In the genomic region with DNA sequence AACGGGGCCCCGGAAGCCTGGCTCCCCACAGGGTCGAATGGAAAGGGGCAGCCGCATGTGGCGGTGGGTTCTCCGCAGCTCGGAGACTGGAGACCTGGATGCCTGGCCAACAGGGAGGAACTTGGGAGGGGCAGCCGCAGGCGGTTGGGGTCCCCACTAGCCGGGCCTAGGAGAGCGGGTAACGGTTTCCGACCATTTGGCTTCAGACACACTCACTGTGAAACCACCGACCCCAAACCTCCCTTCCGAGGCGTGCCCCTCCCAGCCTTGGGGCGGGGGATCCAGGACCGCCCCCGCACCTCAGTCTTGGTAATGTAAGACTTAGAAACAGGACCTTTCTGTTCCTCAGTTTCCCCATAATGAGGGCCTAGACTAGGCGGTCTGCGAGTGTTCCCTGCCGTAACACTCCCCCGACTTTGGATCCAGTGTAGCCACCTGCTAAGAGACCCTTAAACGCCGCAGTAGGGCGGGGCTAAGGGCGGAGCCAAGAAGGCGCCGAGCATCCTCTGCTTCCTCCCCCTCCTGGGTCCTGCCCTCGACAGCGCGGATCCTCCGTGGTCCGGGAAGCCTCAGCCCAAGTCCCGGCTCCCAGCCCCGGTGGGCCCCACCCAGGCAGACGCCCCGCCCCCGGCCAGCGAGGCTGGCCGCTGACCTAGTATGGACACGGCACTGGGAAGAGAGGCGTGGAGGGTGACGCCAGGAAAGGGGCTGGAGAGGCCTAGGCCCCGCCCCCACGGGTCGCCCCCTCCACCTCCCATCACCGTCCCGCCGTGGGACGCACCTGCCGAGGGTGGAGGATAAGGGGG, we compare ENCODE assay signal across 8 cellular contexts. TPM values are rescaled to one million over a fixed set of nuclear protein-coding genes. Genes with fewer than 3 reads are reported as not detected.
DNase-seq lines count a peak whose midpoint lies in the region; ATAC-seq and TF ChIP-seq lines count a peak whose summit lies in the region.

No MANE protein-coding gene starts in this region.

- H2BK120ac ChIP-seq in IMR-90 (ENCODE audit: low read depth, low read length) (0 out of 2 replicates have a peak overlapping the region, but pooled peaks have one; percentile 13), mesenchymal stem cell (ENCODE audit: low read depth, low read length) (no peak overlapping the region)

- H3K27ac Mint-ChIP-seq in CD4-positive, alpha-beta T cell: peak overlapping the region; percentile 99
- no peak overlapping the region for H3K27ac Mint-ChIP-seq in Calu3 (ENCODE audit: unreplicated experiment)

- H2BK15ac ChIP-seq in IMR-90 (ENCODE audit: low read depth, low read length) (peak overlapping the region; percentile 28; the same call in 1 of the 3 replicates), mesenchymal stem cell (ENCODE audit: low read depth, poor library complexity, severe bottlenecking) (peak overlapping the region; percentile 93)

- H3K79me1 ChIP-seq in IMR-90 (ENCODE audit: low read depth in 1 of 2, low read length in 2 of 2): no peaks in the 10 kb centered on the region
- H3K79me1 ChIP-seq in mesenchymal stem cell (replicated peaks; ENCODE audit: low read length, poor library complexity, severe bottlenecking): no peaks in the 10 kb centered on the region

- dilution Hi-C loops in IMR-90 (cut with HindIII; ENCODE audit: low sequenced_read_pairs, unreplicated experiment): no loop called here

- H3K4me3 Mint-ChIP-seq in CD4-positive, alpha-beta T cell: peak overlapping the region; percentile 98
- H3K4me3 Mint-ChIP-seq in Calu3 (ENCODE audit: low read depth, unreplicated experiment): no peak overlapping the region

- H4K8ac ChIP-seq in IMR-90 (ENCODE audit: low read depth in 2 of 2, low read length in 2 of 2) (peak overlapping the region; percentile 27 to 40; a peak in 3 of 4 replicates), mesenchymal stem cell (ENCODE audit: low read length) (peak overlapping the region; percentile 53)

- H3K4me1 ChIP-seq in IMR-90 (ENCODE audit: control insufficient read depth, insufficient read depth, low read length): peaks cover 14% of the 10 kb centered on the region
- peaks cover 43% of the 10 kb centered on the region for H3K4me1 ChIP-seq in mesenchymal stem cell (ENCODE audit: control insufficient read depth, insufficient read depth, low read depth, low read length)

- H3K4me1 Mint-ChIP-seq in CD4-positive, alpha-beta T cell (ENCODE audit: low read depth): peaks cover 33% of the 10 kb centered on the region
- H3K4me1 Mint-ChIP-seq in Calu3 (ENCODE audit: low read depth, unreplicated experiment): peaks cover 10% of the 10 kb centered on the region

- H3K9ac ChIP-seq in IMR-90 (ENCODE audit: low read depth, low read length): no peak overlapping the region
- no peak overlapping the region for H3K9ac ChIP-seq in mesenchymal stem cell (ENCODE audit: low read length)

- peak overlapping the region; percentile 86 for H2AFZ ChIP-seq in IMR-90 (replicated peaks; ENCODE audit: low read length, poor library complexity)
- no peak overlapping the region for H2AFZ ChIP-seq in mesenchymal stem cell (ENCODE audit: low read depth, low read length)

- TF ChIP-seq CTCF in CD4-positive, alpha-beta T cell (IDR thresholded peaks at IDR 0.05): no peak
- TF ChIP-seq CTCF in IMR-90 (conservative IDR thresholded peaks at IDR 0.05; ENCODE audit: low read depth, low read length) (no peak), Calu3 (IDR thresholded peaks at IDR 0.05; ENCODE audit: unreplicated experiment) (no peak)

- no peak for TF ChIP-seq RAD21 in IMR-90 (IDR thresholded peaks at IDR 0.05; ENCODE audit: low read length)

- H3K9me3 ChIP-seq in CD4-positive, alpha-beta T cell (ENCODE audit: control insufficient read depth, low read length): no peaks in the 10 kb centered on the region
- no peaks in the 10 kb centered on the region for H3K9me3 ChIP-seq in IMR-90 (ENCODE audit: control insufficient read depth, insufficient read depth, low read length)
- no peaks in the 10 kb centered on the region for H3K9me3 ChIP-seq in mesenchymal stem cell (ENCODE audit: control insufficient read depth, low read length)

- peaks cover 45% of the 10 kb centered on the region for H3K36me3 Mint-ChIP-seq in CD4-positive, alpha-beta T cell (ENCODE audit: low read depth)
- H3K36me3 Mint-ChIP-seq in Calu3 (ENCODE audit: insufficient read depth, unreplicated experiment): peaks cover 11% of the 10 kb centered on the region

- H2AK9ac ChIP-seq in IMR-90 (replicated peaks; ENCODE audit: low read depth, low read length, poor library complexity): peak overlapping the region; percentile 90

- no peak overlapping the region for H4K5ac ChIP-seq in IMR-90 (ENCODE audit: low read depth, low read length)

- H3K14ac ChIP-seq in IMR-90 (replicated peaks; ENCODE audit: low read depth, low read length): 0 out of 2 replicates have a peak overlapping the region, but pooled peaks have one; percentile 41
- H3K14ac ChIP-seq in mesenchymal stem cell (ENCODE audit: low read length in 2 of 2): peak overlapping the region in 1 of 2 experiments; percentile 36

- peak overlapping the region; percentile 52 for H3K4ac ChIP-seq in IMR-90 (ENCODE audit: low read depth, low read length)
- H3K4ac ChIP-seq in mesenchymal stem cell (ENCODE audit: low read depth in 1 of 2, low read length in 2 of 2): no peak overlapping the region

- peak; percentile 62 to 79 (median 73) for DNase-seq in CD4-positive, alpha-beta T cell
- peak; percentile 22 for DNase-seq in IMR-90
- DNase-seq in activated CD4-positive, alpha-beta T cell treated with anti-CD3 and anti-CD28 coated beads for 4 hours: peak; percentile 70 to 71
- DNase-seq in dermis microvascular lymphatic vessel endothelial cell (ENCODE audit: low read depth in 2 of 2): peak; percentile 59 to 68
- DNase-seq in mesenchymal stem cell: peak; percentile 61
- DNase-seq in stimulated activated CD8-positive, alpha-beta memory T cell treated with anti-CD3 and anti-CD28 coated beads, Interleukin-4, amount 100 ng/mL, for 24 hours (ENCODE audit: low read depth): peak; percentile 57
- no peak for DNase-seq in Calu3

- peak overlapping the region; percentile 3; the same call in 1 of the 2 replicates for H3K4me3 ChIP-seq in IMR-90 (ENCODE audit: insufficient read depth, low read depth, low read length)
- H3K4me3 ChIP-seq in mesenchymal stem cell (ENCODE audit: insufficient read depth in 1 of 2, low read depth in 1 of 2, low read length in 2 of 2): peak overlapping the region in 1 of 2 experiments; percentile 37

- H3K56ac ChIP-seq in IMR-90 (ENCODE audit: extremely low read depth, insufficient read depth, low read length): no peak overlapping the region

- in situ Hi-C loops in IMR-90 (cut with MboI; ENCODE audit: low sequenced_read_pairs): no loop called here

- intact Hi-C loops in CD4-positive, alpha-beta T cell (cut with DNase I, micrococcal nuclease): loop anchor here in 1 of 2 experiments (1.0 kb wide), 1 partner anchor 19 kb away; no protein-coding TSS in a partner anchor
- intact Hi-C loops in IMR-90 (cut with micrococcal nuclease) (no loop called here), Calu3 (cut with micrococcal nuclease; ENCODE audit: unreplicated experiment) (no loop called here)

- H2AK5ac ChIP-seq in IMR-90 (ENCODE audit: low read depth, low read length): peak overlapping the region; percentile 82; the same call in 1 of the 2 replicates
- no peak overlapping the region for H2AK5ac ChIP-seq in mesenchymal stem cell (ENCODE audit: low read length, severe bottlenecking)

- H3K36me3 ChIP-seq in IMR-90 (ENCODE audit: control insufficient read depth, insufficient read depth, low read length): no peaks in the 10 kb centered on the region
- H3K36me3 ChIP-seq in mesenchymal stem cell (ENCODE audit: control insufficient read depth in 1 of 2, insufficient read depth in 2 of 2, low read depth in 1 of 2, low read length in 2 of 2): peaks cover 0 to 3% of the 10 kb centered on the region in 2 experiments

- no peak overlapping the region; the same call in 1 of the 2 replicates for H4K91ac ChIP-seq in IMR-90 (ENCODE audit: insufficient read depth, low read depth, low read length)
- no peak overlapping the region for H4K91ac ChIP-seq in mesenchymal stem cell (ENCODE audit: low read length)

- peak overlapping the region; percentile 78 for H3K23ac ChIP-seq in IMR-90 (ENCODE audit: low read depth, low read length)
- peak overlapping the region in 1 of 2 experiments; percentile 48 for H3K23ac ChIP-seq in mesenchymal stem cell (ENCODE audit: low read length in 2 of 2)

- H3K27me3 Mint-ChIP-seq in CD4-positive, alpha-beta T cell: no peaks in the 10 kb centered on the region
- peaks cover 66% of the 10 kb centered on the region for H3K27me3 Mint-ChIP-seq in Calu3 (ENCODE audit: unreplicated experiment)

- peak; percentile 32 for ATAC-seq in CD4-positive, alpha-beta T cell (ENCODE audit: poor library complexity)
- ATAC-seq in IMR-90 (ENCODE audit: low read depth): peak; percentile 52
- ATAC-seq in HG03342 (IDR thresholded peaks at IDR 0.05; ENCODE audit: unreplicated experiment): no peak

- H3K4me2 ChIP-seq in IMR-90 (ENCODE audit: low read depth, low read length): peak overlapping the region; percentile 80
- H3K4me2 ChIP-seq in mesenchymal stem cell (ENCODE audit: low read length, poor library complexity, severe bottlenecking): peak overlapping the region; percentile 77

- no peaks in the 10 kb centered on the region for H3K9me3 Mint-ChIP-seq in CD4-positive, alpha-beta T cell
- H3K9me3 Mint-ChIP-seq in Calu3 (ENCODE audit: low read depth, unreplicated experiment): no peaks in the 10 kb centered on the region

- no peaks in the 10 kb centered on the region for H3K27me3 ChIP-seq in CD4-positive, alpha-beta T cell (ENCODE audit: control insufficient read depth, insufficient read depth, low read length)
- peaks cover 47% of the 10 kb centered on the region for H3K27me3 ChIP-seq in IMR-90 (ENCODE audit: control insufficient read depth, insufficient read depth, low read length)
- H3K27me3 ChIP-seq in mesenchymal stem cell (ENCODE audit: control insufficient read depth in 1 of 2, insufficient read depth in 1 of 2, low read length in 2 of 2): peaks cover 49 to 50% of the 10 kb centered on the region in 2 experiments

- POLR2A ChIA-PET in CD4-positive, alpha-beta T cell (lab: Charles Lee): interaction anchor here (0.8 to 18.7 kb wide), 35 partner anchors 10 to 1904 kb away, joined by 3 to 634 read pairs (median 10); partner anchors contain the start of genes CAPN1, CD248, CDC42BPG and FAU
- POLR2A ChIA-PET in IMR-90 (lab: Charles Lee; ENCODE audit: unreplicated experiment): no interaction called here

- CTCF ChIA-PET in CD4-positive, alpha-beta T cell (lab: Charles Lee): interaction anchor here (3.6 to 3.9 kb wide), 2 partner anchors 16 to 30 kb away, joined by 28 to 45 read pairs; partner anchors contain the start of gene PYGM
- CTCF ChIA-PET in IMR-90 (lab: Yijun Ruan, JAX) (no interaction called here), Calu3 (lab: Charles Lee) (no interaction called here)

- H2BK20ac ChIP-seq in IMR-90 (ENCODE audit: low read depth, low read length): no peak overlapping the region

- peaks cover 3% of the 10 kb centered on the region; the same call in 1 of the 2 replicates for H4K20me1 ChIP-seq in IMR-90 (ENCODE audit: insufficient read depth, low read length)

- H3K9me1 ChIP-seq in IMR-90 (ENCODE audit: insufficient read depth, low read length): peaks cover 7% of the 10 kb centered on the region

- H2BK12ac ChIP-seq in mesenchymal stem cell (ENCODE audit: low read length in 2 of 2): peak overlapping the region in 1 of 2 experiments; percentile 33

- H3K27ac ChIP-seq in CD4-positive, alpha-beta T cell (ENCODE audit: low read depth, low read length): peak overlapping the region; percentile 99
- H3K27ac ChIP-seq in IMR-90 (ENCODE audit: insufficient read depth, low read length) (no peak overlapping the region), mesenchymal stem cell (ENCODE audit: low read length, poor library complexity, severe bottlenecking) (no peak overlapping the region)

- no peak overlapping the region for H2BK5ac ChIP-seq in IMR-90 (ENCODE audit: low read depth, low read length, poor library complexity, severe bottlenecking)
- H2BK5ac ChIP-seq in mesenchymal stem cell (ENCODE audit: low read depth, low read length, poor library complexity, severe bottlenecking): no peak overlapping the region

- no peak for TF ChIP-seq POLR2A in IMR-90 (IDR thresholded peaks at IDR 0.05; ENCODE audit: low read depth, low read length)

- WGBS in IMR-90 (ENCODE audit: extremely low coverage in 2 of 2, insufficient read length in 1 of 2), 2 experiments: 20% methylated on average over 6 of the region's 52 CpGs; no CpG with 5 or more reads in 1 of the 2 experiments
- WGBS in mesenchymal stem cell: 3% methylated on average over 40 of the region's 52 CpGs

- H3K18ac ChIP-seq in IMR-90 (ENCODE audit: low read depth, low read length) (no peak overlapping the region), mesenchymal stem cell (ENCODE audit: low read depth in 1 of 2, low read length in 2 of 2) (peak overlapping the region in 1 of 2 experiments; percentile 28)

- BruUV-seq in IMR-90 (replicated peaks; lab: Mats Ljungman, UMichigan) (no TSS peak), Calu3 (replicated peaks; lab: Mats Ljungman, UMichigan) (no TSS peak)

RNA-seq across cellular contexts. Expression of gene RASGRP2, which starts 1.8 kb away (rescaled TPM):
- 100 to 1,000 TPM; 668 to 672 TPM for total RNA-seq in CD4-positive, alpha-beta T cell
- total RNA-seq in IMR-90 (2012; rRNA removed) (not detected in 2 replicates), dermis microvascular lymphatic vessel endothelial cell (1.8 and 2.7 TPM in 2 replicates), Calu3 (2022) (not detected in 2 replicates)
- 0.82 and 1.2 TPM in 2 replicates for polyA plus RNA-seq in IMR-90 (2012; rRNA removed)
- polyA plus RNA-seq in IMR-90 (2012; cell fraction: cytosol; rRNA removed): 0.93 TPM in 1 of 2 replicates, not detected in the other
- 1.2 and 1.9 TPM in 2 replicates for polyA plus RNA-seq in IMR-90 (2012; cell fraction: nucleus; rRNA removed; ENCODE audit: low replicate concordance)
- polyA plus RNA-seq in mesenchymal stem cell (2013, experiment 1 of 2): 0.70 TPM
- polyA plus RNA-seq in mesenchymal stem cell (2013, experiment 2 of 2): 1.0 TPM

RNA-seq across cellular contexts. Expression of gene PYGM, which starts 14.0 kb away (rescaled TPM):
- total RNA-seq in CD4-positive, alpha-beta T cell: 1 to 10 TPM; 5.0 to 6.0 TPM
- total RNA-seq in IMR-90 (2012; rRNA removed): under 0.01 and 0.18 TPM in 2 replicates
- polyA plus RNA-seq in IMR-90 (2012; rRNA removed): 0.21 and 0.46 TPM in 2 replicates
- 0.08 and 0.31 TPM in 2 replicates for polyA plus RNA-seq in IMR-90 (2012; cell fraction: cytosol; rRNA removed)
- 0.58 and 0.64 TPM in 2 replicates for polyA plus RNA-seq in IMR-90 (2012; cell fraction: nucleus; rRNA removed; ENCODE audit: low replicate concordance)
- total RNA-seq in dermis microvascular lymphatic vessel endothelial cell: 0.13 TPM in 2 replicates
- 0.18 TPM for polyA plus RNA-seq in mesenchymal stem cell (2013, experiment 1 of 2)
- 0.21 TPM for polyA plus RNA-seq in mesenchymal stem cell (2013, experiment 2 of 2)
- 1.4 and 1.8 TPM in 2 replicates for total RNA-seq in Calu3 (2022)

RNA-seq across cellular contexts. Expression of gene NRXN2, which starts 22.7 kb away (rescaled TPM):
- under 1 TPM; 0.05 to 0.31 TPM for total RNA-seq in CD4-positive, alpha-beta T cell
- total RNA-seq in IMR-90 (2012; rRNA removed) (0.18 and 0.28 TPM in 2 replicates), dermis microvascular lymphatic vessel endothelial cell (not detected in 2 replicates), Calu3 (2022) (not detected in 2 replicates)
- polyA plus RNA-seq in IMR-90 (2012; rRNA removed): 0.13 and 0.22 TPM in 2 replicates
- polyA plus RNA-seq in IMR-90 (2012; cell fraction: cytosol; rRNA removed): 0.17 and 0.21 TPM in 2 replicates
- 0.39 and 0.55 TPM in 2 replicates for polyA plus RNA-seq in IMR-90 (2012; cell fraction: nucleus; rRNA removed; ENCODE audit: low replicate concordance)
- polyA plus RNA-seq in mesenchymal stem cell (2013, experiment 1 of 2): 0.06 TPM
- 0.15 TPM for polyA plus RNA-seq in mesenchymal stem cell (2013, experiment 2 of 2)

RNA-seq across cellular contexts. Expression of gene SF1, which starts 32.6 kb away (rescaled TPM):
- 1,000 to 10,000 TPM; 1,632 to 1,657 TPM for total RNA-seq in CD4-positive, alpha-beta T cell
- total RNA-seq in IMR-90 (2012; rRNA removed): 56.8 and 76.1 TPM in 2 replicates
- 75.0 and 88.0 TPM in 2 replicates for polyA plus RNA-seq in IMR-90 (2012; rRNA removed)
- polyA plus RNA-seq in IMR-90 (2012; cell fraction: cytosol; rRNA removed): 103 and 112 TPM in 2 replicates
- polyA plus RNA-seq in IMR-90 (2012; cell fraction: nucleus; rRNA removed; ENCODE audit: low replicate concordance): 263 and 388 TPM in 2 replicates
- total RNA-seq in dermis microvascular lymphatic vessel endothelial cell: 44.4 and 76.6 TPM in 2 replicates
- 124 TPM for polyA plus RNA-seq in mesenchymal stem cell (2013, experiment 1 of 2)
- polyA plus RNA-seq in mesenchymal stem cell (2013, experiment 2 of 2): 118 TPM
- 312 and 319 TPM in 2 replicates for total RNA-seq in Calu3 (2022)

RNA-seq across cellular contexts. Expression of gene MAP4K2, which starts 57.3 kb away (rescaled TPM):
- 10 to 100 TPM; 71.9 to 74.1 TPM for total RNA-seq in CD4-positive, alpha-beta T cell
- total RNA-seq in IMR-90 (2012; rRNA removed) (9.2 and 11.7 TPM in 2 replicates), dermis microvascular lymphatic vessel endothelial cell (34.4 and 50.7 TPM in 2 replicates), Calu3 (2022) (17.0 and 17.4 TPM in 2 replicates)
- 16.6 and 22.2 TPM in 2 replicates for polyA plus RNA-seq in IMR-90 (2012; rRNA removed)
- polyA plus RNA-seq in IMR-90 (2012; cell fraction: cytosol; rRNA removed): 18.8 and 24.1 TPM in 2 replicates
- 41.7 and 95.5 TPM in 2 replicates for polyA plus RNA-seq in IMR-90 (2012; cell fraction: nucleus; rRNA removed; ENCODE audit: low replicate concordance)
- 12.3 TPM for polyA plus RNA-seq in mesenchymal stem cell (2013, experiment 1 of 2)
- polyA plus RNA-seq in mesenchymal stem cell (2013, experiment 2 of 2): 13.7 TPM

Comparison
In these comparisons a context has a peak if more than half of its experiments do, and no peak if none do; other contexts are left out.
1. RNA of gene RASGRP2, which starts 1.8 kb away (total RNA-seq): 668 to 672 TPM in CD4-positive, alpha-beta T cell; 1.8 to 2.7 TPM in dermis microvascular lymphatic vessel endothelial cell, not detected in Calu3 and not detected in IMR-90; every median in the first group is over 100 times any median in the second.